8 cellular contexts compared by ENCODE assay signal in the genomic region with DNA sequence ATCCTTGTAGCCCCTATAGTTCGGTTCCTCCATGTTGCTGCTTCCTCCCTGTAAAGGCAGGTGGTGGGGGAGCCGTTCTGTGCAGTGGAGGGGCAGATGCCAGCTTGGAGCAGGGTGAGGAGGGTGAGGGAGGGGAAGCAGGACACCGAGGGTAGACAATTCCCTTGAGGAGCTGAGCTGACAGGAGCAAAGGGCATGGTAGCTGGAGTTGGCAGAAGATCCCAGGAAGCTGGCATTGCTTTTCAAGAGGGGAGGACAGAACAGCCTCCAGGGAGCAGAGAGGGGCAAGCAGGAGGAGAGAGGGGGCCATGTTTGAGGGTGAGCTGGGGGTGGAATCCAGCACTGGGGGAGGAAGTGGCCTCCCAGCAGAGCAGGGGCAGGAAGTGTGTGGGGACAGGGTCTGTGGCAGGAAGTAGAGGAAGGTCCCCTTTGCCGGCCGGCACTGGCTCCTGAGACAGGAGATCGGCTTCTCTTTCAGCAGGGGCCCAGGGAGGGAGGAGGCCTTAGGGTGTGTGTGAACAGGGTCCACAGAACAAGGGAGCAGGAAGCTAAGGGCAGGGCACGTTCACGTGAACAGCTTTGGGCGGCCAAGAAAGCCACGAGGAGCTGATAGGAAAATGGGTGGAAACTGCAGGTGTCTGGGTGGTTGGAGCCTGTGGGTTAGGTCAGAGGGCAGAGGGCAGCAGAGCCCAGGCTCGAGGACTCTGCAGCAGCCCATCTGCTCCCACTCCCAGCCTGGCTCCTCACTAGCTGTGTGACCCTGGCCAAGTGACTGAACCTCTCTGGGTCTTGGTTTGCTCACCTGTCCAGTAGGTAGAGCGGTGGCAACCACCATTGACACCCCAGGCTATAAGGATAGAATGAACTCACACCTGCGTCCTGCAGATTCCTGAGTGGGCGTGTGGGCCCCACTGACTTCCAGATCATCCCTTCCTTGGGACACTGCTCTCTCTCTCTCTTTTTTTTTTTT. TPM values are rescaled to one million over a fixed set of nuclear protein-coding genes. Genes with fewer than 3 reads are reported as not detected.
DNase-seq lines count a peak whose midpoint lies in the region; ATAC-seq and TF ChIP-seq lines count a peak whose summit lies in the region.

No MANE protein-coding gene starts in this region.

- CTCF ChIA-PET in activated CD8-positive, alpha-beta memory T cell treated with anti-CD3 and anti-CD28 coated beads, Interleukin-2, amount 10 ng/mL, durations not matched to agents 7 days and 5 days (lab: Charles Lee) = interaction anchor here (0.7 to 2.1 kb wide), 8 partner anchors 22 to 439 kb away, joined by 3 to 10 read pairs (median 4); no protein-coding TSS in a partner anchor

- no peaks in the 10 kb centered on the region for H3K36me3 ChIP-seq in lower lobe of right lung

- peaks cover 54% of the 10 kb centered on the region for H3K4me1 Mint-ChIP-seq in activated CD8-positive, alpha-beta memory T cell treated with anti-CD3 and anti-CD28 coated beads, Interleukin-2, amount 10 ng/mL, durations not matched to agents 7 days and 5 days
- H3K4me1 Mint-ChIP-seq in type B pancreatic cell (ENCODE audit: unreplicated experiment) = peaks cover 10% of the 10 kb centered on the region

- H3K27me3 Mint-ChIP-seq in activated CD8-positive, alpha-beta memory T cell treated with anti-CD3 and anti-CD28 coated beads, Interleukin-2, amount 10 ng/mL, durations not matched to agents 7 days and 5 days = no peaks in the 10 kb centered on the region
- peaks cover 4% of the 10 kb centered on the region for H3K27me3 Mint-ChIP-seq in type B pancreatic cell

- no peaks in the 10 kb centered on the region for H3K27me3 ChIP-seq in lower lobe of right lung (ENCODE audit: low read depth)

- TF ChIP-seq CTCF in lower lobe of right lung (IDR thresholded peaks at IDR 0.05) = no peak
- no peak for TF ChIP-seq CTCF in type B pancreatic cell (conservative IDR thresholded peaks at IDR 0.05)

- peak overlapping the region; percentile 57 for H3K4me3 Mint-ChIP-seq in activated CD8-positive, alpha-beta memory T cell treated with anti-CD3 and anti-CD28 coated beads, Interleukin-2, amount 10 ng/mL, durations not matched to agents 7 days and 5 days
- no peak overlapping the region for H3K4me3 Mint-ChIP-seq in type B pancreatic cell

- peak; percentile 20 for DNase-seq in activated T-cell treated with anti-CD3 and anti-CD28 coated beads for 1 hour (ENCODE audit: low read depth)
- no peak for DNase-seq in activated T-cell treated with anti-CD3 and anti-CD28 coated beads for 4 hours
- peak; percentile 89 for DNase-seq in activated CD8-positive, alpha-beta memory T cell treated with anti-CD3 and anti-CD28 coated beads, Interleukin-2, amount 10 ng/mL, durations not matched to agents 7 days and 5 days
- DNase-seq in lower lobe of right lung = peak; percentile 57
- no peak for DNase-seq in type B pancreatic cell (ENCODE audit: extremely low spot score, unreplicated experiment)
- no peak for DNase-seq in NCI-H526 (lab: John Stamatoyannopoulos, UW)
- DNase-seq in effector CD8-positive, alpha-beta T cell (lab: John Stamatoyannopoulos, UW) = no peak
- DNase-seq in inferior parietal cortex (ENCODE audit: extremely low spot score) = no peak

- peak overlapping the region; percentile 56 for H3K27ac ChIP-seq in lower lobe of right lung

- no peaks in the 10 kb centered on the region for H3K9me3 ChIP-seq in lower lobe of right lung

- H3K4me3 ChIP-seq in lower lobe of right lung = no peak overlapping the region

- H3K36me3 Mint-ChIP-seq in activated CD8-positive, alpha-beta memory T cell treated with anti-CD3 and anti-CD28 coated beads, Interleukin-2, amount 10 ng/mL, durations not matched to agents 7 days and 5 days = peaks cover 4% of the 10 kb centered on the region
- no peaks in the 10 kb centered on the region for H3K36me3 Mint-ChIP-seq in type B pancreatic cell

- intact Hi-C loops in lower lobe of right lung (cut with DNase I) = no loop called here

- peak overlapping the region; percentile 95 for H3K27ac Mint-ChIP-seq in activated CD8-positive, alpha-beta memory T cell treated with anti-CD3 and anti-CD28 coated beads, Interleukin-2, amount 10 ng/mL, durations not matched to agents 7 days and 5 days
- H3K27ac Mint-ChIP-seq in type B pancreatic cell = peak overlapping the region; percentile 41

- peak; percentile 84 for ATAC-seq in activated CD8-positive, alpha-beta memory T cell treated with anti-CD3 and anti-CD28 coated beads, Interleukin-2, amount 10 ng/mL, durations not matched to agents 7 days and 5 days
- ATAC-seq in lower lobe of right lung = no peak

- peaks cover 45% of the 10 kb centered on the region for H3K4me1 ChIP-seq in lower lobe of right lung

- H3K9me3 Mint-ChIP-seq in activated CD8-positive, alpha-beta memory T cell treated with anti-CD3 and anti-CD28 coated beads, Interleukin-2, amount 10 ng/mL, durations not matched to agents 7 days and 5 days (ENCODE audit: low read depth) = no peaks in the 10 kb centered on the region
- H3K9me3 Mint-ChIP-seq in type B pancreatic cell = no peaks in the 10 kb centered on the region

RNA-seq across cellular contexts. Expression of a gene that starts 17.5 kb away (rescaled TPM):
- 1 to 10 TPM; 1.1 to 1.9 TPM for total RNA-seq in activated CD8-positive, alpha-beta memory T cell treated with anti-CD3 and anti-CD28 coated beads, Interleukin-2, amount 10 ng/mL, durations not matched to agents 7 days and 5 days
- total RNA-seq in lower lobe of right lung (42.0 TPM), type B pancreatic cell (ENCODE audit: low replicate concordance) (16.1 and 36.7 TPM in 2 replicates)

RNA-seq across cellular contexts. Expression of a gene that starts 47.5 kb away (rescaled TPM):
- 10 to 100 TPM; 17.6 to 39.1 TPM for total RNA-seq in activated CD8-positive, alpha-beta memory T cell treated with anti-CD3 and anti-CD28 coated beads, Interleukin-2, amount 10 ng/mL, durations not matched to agents 7 days and 5 days
- total RNA-seq in lower lobe of right lung = 0.24 TPM
- total RNA-seq in type B pancreatic cell (ENCODE audit: low replicate concordance) = 0.31 and 0.34 TPM in 2 replicates

Comparison
In these comparisons a context has a peak if more than half of its experiments do, and no peak if none do; other contexts are left out.
1. DNase-seq: peak in activated T-cell treated with anti-CD3 and anti-CD28 coated beads for 1 hour (single experiment), activated CD8-positive, alpha-beta memory T cell treated with anti-CD3 and anti-CD28 coated beads, Interleukin-2, amount 10 ng/mL, durations not matched to agents 7 days and 5 days (single experiment) and lower lobe of right lung (single experiment); none in activated T-cell treated with anti-CD3 and anti-CD28 coated beads for 4 hours (single experiment), type B pancreatic cell (single experiment), NCI-H526 (0 of 2), effector CD8-positive, alpha-beta T cell (single experiment) and inferior parietal cortex (single experiment).
2. RNA of a gene that starts 47.5 kb away (total RNA-seq): 17.6 to 39.1 TPM in activated CD8-positive, alpha-beta memory T cell treated with anti-CD3 and anti-CD28 coated beads, Interleukin-2, amount 10 ng/mL, durations not matched to agents 7 days and 5 days; 0.31 to 0.34 TPM in type B pancreatic cell and 0.24 TPM in lower lobe of right lung (single experiment); every median in the first group is over 10 times any median in the second.